In the genomic region with DNA sequence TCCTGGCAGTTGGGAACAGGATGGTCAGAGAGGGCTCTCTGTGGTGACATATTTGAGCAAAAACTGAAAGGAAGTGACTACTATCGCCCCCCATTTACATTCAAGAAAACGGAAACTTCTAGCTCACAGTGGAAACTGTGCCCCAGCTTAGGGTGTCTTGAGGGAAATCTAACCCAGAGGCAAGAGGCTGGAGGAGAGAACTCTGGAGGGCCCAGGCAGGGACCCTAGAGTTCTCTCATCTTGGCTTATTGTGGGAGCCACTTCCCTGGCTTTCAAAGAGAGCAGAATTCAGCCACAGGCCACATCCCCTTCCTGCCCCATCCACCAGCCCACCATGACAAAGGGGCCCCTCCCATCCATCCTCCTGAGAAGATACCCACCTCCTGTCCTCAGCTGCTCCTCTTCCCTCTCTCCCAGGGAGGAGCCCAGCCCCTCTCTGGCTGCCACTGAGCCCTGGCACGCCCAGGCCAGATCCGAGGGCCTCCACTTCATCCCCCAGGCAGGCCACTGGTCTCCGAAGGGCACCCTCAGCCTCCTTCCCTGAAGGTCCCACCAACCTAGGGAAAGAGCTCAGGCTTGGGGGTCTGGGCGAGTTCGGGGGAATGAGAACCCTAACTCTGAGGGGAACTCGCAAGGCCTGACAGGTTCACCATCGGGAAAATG, we compare ENCODE assay signal across 13 cellular contexts. TPM values are rescaled to one million over a fixed set of nuclear protein-coding genes. Genes with fewer than 3 reads are reported as not detected.
DNase-seq lines count a peak whose midpoint lies in the region; ATAC-seq, FAIRE-seq and TF ChIP-seq lines count a peak whose summit lies in the region.
"Had no signal": no experiment of that assay in that cellular context is flagged by ENCODE, and none has a peak within 500 bp of the region (broad histone marks: within the 10 kb centered on the region; RNA-seq: fewer than 3 reads in every experiment).

No MANE protein-coding gene starts in this region.

- 0 out of 2 replicates have a peak overlapping the region, but pooled peaks have one; percentile 48 for H2BK20ac ChIP-seq in H1 (ENCODE audit: low read length)

- no peak overlapping the region for H4K8ac ChIP-seq in H1 (ENCODE audit: extremely low read depth, insufficient read depth, low read length)

- peaks cover 52% of the 10 kb centered on the region for H3K4me1 Mint-ChIP-seq in activated naive CD4-positive, alpha-beta T cell treated with anti-CD3 and anti-CD28 coated beads, Interleukin-2, amount 10 ng/mL, durations not matched to agents 7 days and 5 days
- H3K4me1 Mint-ChIP-seq in stimulated activated naive CD8-positive, alpha-beta T cell treated with anti-CD3 and anti-CD28 coated beads, Interleukin-15, amount 100 ng/mL, for 72 hours, result peaks cover 77% of the 10 kb centered on the region

- H3K79me2 ChIP-seq in OCI-LY7 (ENCODE audit: insufficient read depth, low read depth, low read length), result no peaks in the 10 kb centered on the region
- no peaks in the 10 kb centered on the region for H3K79me2 ChIP-seq in H1 (ENCODE audit: control insufficient read depth in 1 of 2, insufficient read depth in 2 of 2, low read length in 2 of 2)

- H3K9me3 Mint-ChIP-seq in activated naive CD4-positive, alpha-beta T cell treated with anti-CD3 and anti-CD28 coated beads, Interleukin-2, amount 10 ng/mL, durations not matched to agents 7 days and 5 days, result no peaks in the 10 kb centered on the region
- no peaks in the 10 kb centered on the region for H3K9me3 Mint-ChIP-seq in stimulated activated naive CD8-positive, alpha-beta T cell treated with anti-CD3 and anti-CD28 coated beads, Interleukin-15, amount 100 ng/mL, for 72 hours

- no peaks in the 10 kb centered on the region for H3K36me3 ChIP-seq in OCI-LY7 (ENCODE audit: insufficient read depth, low read length)
- H3K36me3 ChIP-seq in H1 (ENCODE audit: control insufficient read depth in 2 of 4, insufficient read depth in 4 of 4, low read length in 3 of 4), result no peaks in the 10 kb centered on the region
- H3K36me3 ChIP-seq: tibial artery had no signal

- peaks cover 37% of the 10 kb centered on the region for H3K27me3 Mint-ChIP-seq in activated naive CD4-positive, alpha-beta T cell treated with anti-CD3 and anti-CD28 coated beads, Interleukin-2, amount 10 ng/mL, durations not matched to agents 7 days and 5 days
- no peaks in the 10 kb centered on the region for H3K27me3 Mint-ChIP-seq in stimulated activated naive CD8-positive, alpha-beta T cell treated with anti-CD3 and anti-CD28 coated beads, Interleukin-15, amount 100 ng/mL, for 72 hours

- H3K56ac ChIP-seq in H1 (replicated peaks; ENCODE audit: insufficient read length, low read depth, low read length), result no peak overlapping the region

- H3K9ac ChIP-seq in H1 (replicated peaks in 1 of 4; ENCODE audit: extremely low read depth in 1 of 4, low read depth in 3 of 4, low read length in 3 of 4), result no peak overlapping the region

- no peak overlapping the region for H3K23ac ChIP-seq in H1 (ENCODE audit: insufficient read length)

- H3K27ac ChIP-seq in OCI-LY7 (ENCODE audit: low read depth, low read length, poor library complexity, severe bottlenecking) (no peak overlapping the region), H1 (ENCODE audit: low read depth, low read length) (no peak overlapping the region)
- H3K27ac ChIP-seq: tibial artery had no signal

- TF ChIP-seq POLR2A in H1 (IDR thresholded peaks at IDR 0.05; ENCODE audit: control extremely low read depth in 1 of 2, low read depth in 2 of 2, low read length in 2 of 2), result no peak

- no peak overlapping the region for H3K14ac ChIP-seq in H1 (ENCODE audit: insufficient read length)

- H3K27ac Mint-ChIP-seq in activated naive CD4-positive, alpha-beta T cell treated with anti-CD3 and anti-CD28 coated beads, Interleukin-2, amount 10 ng/mL, durations not matched to agents 7 days and 5 days, result peak overlapping the region; percentile 71
- peak overlapping the region; percentile 95 to 97 for H3K27ac Mint-ChIP-seq in stimulated activated naive CD8-positive, alpha-beta T cell treated with anti-CD3 and anti-CD28 coated beads, Interleukin-15, amount 100 ng/mL, for 72 hours

- TF ChIP-seq CTCF in OCI-LY7 (conservative IDR thresholded peaks at IDR 0.05; ENCODE audit: low read length) (no peak), H1 (IDR thresholded peaks at IDR 0.05; ENCODE audit: control extremely low read depth in 1 of 3, insufficient read depth in 1 of 3, low read depth in 1 of 3, low read length in 3 of 3) (no peak)

- H2AFZ ChIP-seq in OCI-LY7 (ENCODE audit: low read length), result peak overlapping the region; percentile 53
- H2AFZ ChIP-seq in H1 (ENCODE audit: low read length), result no peak overlapping the region

- no peak overlapping the region for H4K91ac ChIP-seq in H1 (replicated peaks; ENCODE audit: insufficient read length, low read length)

- 83% methylated on average over 9 of the region's 9 CpGs; no CpG with 5 or more reads in 1 of the 2 experiments for WGBS in H1 (ENCODE audit: extremely low coverage in 1 of 2, insufficient coverage in 1 of 2, insufficient read length in 1 of 2, insufficient replicate concordance in 2 of 2, low coverage in 1 of 2, low lambda C conversion rate in 2 of 2, missing lambda C conversion rate in 1 of 2), 2 experiments

- no TSS peak for BruUV-seq in OCI-LY7 (replicated peaks; lab: Mats Ljungman, UMichigan)

- H3K79me1 ChIP-seq in H1 (ENCODE audit: low read depth, low read length), result no peaks in the 10 kb centered on the region

- H3K27me3 ChIP-seq in H1 (replicated peaks in 1 of 4; ENCODE audit: control insufficient read depth in 3 of 4, extremely low read depth in 1 of 4, insufficient read depth in 3 of 4, low read length in 3 of 4), result no peaks in the 10 kb centered on the region; a peak in 1 of 7 replicates

- H3K4me1 ChIP-seq in OCI-LY7 (ENCODE audit: insufficient read depth, low read length, poor library complexity, severe bottlenecking) (peaks cover 10% of the 10 kb centered on the region), H1 (replicated peaks in 1 of 4; ENCODE audit: control insufficient read depth in 3 of 4, insufficient read depth in 4 of 4, low read length in 3 of 4) (peaks cover 0 to 10% (median 5%) of the 10 kb centered on the region in 4 experiments; a peak in 6 of 7 replicates)
- H3K4me1 ChIP-seq: tibial artery had no signal

- no peak overlapping the region for H3K4me3 Mint-ChIP-seq in activated naive CD4-positive, alpha-beta T cell treated with anti-CD3 and anti-CD28 coated beads, Interleukin-2, amount 10 ng/mL, durations not matched to agents 7 days and 5 days
- H3K4me3 Mint-ChIP-seq in stimulated activated naive CD8-positive, alpha-beta T cell treated with anti-CD3 and anti-CD28 coated beads, Interleukin-15, amount 100 ng/mL, for 72 hours, result peak overlapping the region; percentile 58 to 72

- TF ChIP-seq RAD21 in H1 (IDR thresholded peaks at IDR 0.05 in 1 of 2, conservative IDR thresholded peaks at IDR 0.05 in 1 of 2; ENCODE audit: low read depth in 2 of 2, low read length in 2 of 2), result no peak

- peak overlapping the region; percentile 30; the same call in 1 of the 2 replicates for H2BK5ac ChIP-seq in H1 (ENCODE audit: low read depth, low read length)

- H3K9me3 ChIP-seq in OCI-LY7 (ENCODE audit: low read length), result no peaks in the 10 kb centered on the region
- H3K9me3 ChIP-seq in H1 (ENCODE audit: insufficient read depth in 2 of 2, low read depth in 1 of 2, low read length in 1 of 2), result no peaks in the 10 kb centered on the region
- H3K9me3 ChIP-seq: tibial artery had no signal

- H4K5ac ChIP-seq in H1 (ENCODE audit: insufficient read length, low read depth, low read length), result no peak overlapping the region

- CTCF ChIA-PET in activated naive CD4-positive, alpha-beta T cell treated with anti-CD3 and anti-CD28 coated beads, Interleukin-2, amount 10 ng/mL, durations not matched to agents 7 days and 5 days (lab: Charles Lee), result interaction anchor here (0.6 to 3.2 kb wide), 9 partner anchors 9 to 141 kb away, joined by 3 to 32 read pairs (median 4); no protein-coding TSS in a partner anchor
- CTCF ChIA-PET in OCI-LY7 (lab: Charles Lee; ENCODE audit: unreplicated experiment) (no interaction called here), H1 (lab: Charles Lee; ENCODE audit: partially characterized antibody) (interaction anchor here (0.7 to 11.7 kb wide), 7 partner anchors 8 to 306 kb away, joined by 3 to 173 read pairs (median 6); no protein-coding TSS in a partner anchor)

- no peaks in the 10 kb centered on the region for H3K36me3 Mint-ChIP-seq in activated naive CD4-positive, alpha-beta T cell treated with anti-CD3 and anti-CD28 coated beads, Interleukin-2, amount 10 ng/mL, durations not matched to agents 7 days and 5 days

- H3K4me3 ChIP-seq in OCI-LY7 (ENCODE audit: low read depth, low read length, poor library complexity, severe bottlenecking), result no peak overlapping the region
- no peak overlapping the region for H3K4me3 ChIP-seq in H1 (ENCODE audit: extremely low read depth in 1 of 4, insufficient read depth in 2 of 4, low read depth in 3 of 4, low read length in 4 of 4)
- H3K4me3 ChIP-seq: tibial artery had no signal

- H4K20me1 ChIP-seq in OCI-LY7 (ENCODE audit: insufficient read depth, low read length) (no peaks in the 10 kb centered on the region), H1 (replicated peaks in 1 of 2; ENCODE audit: control insufficient read depth in 1 of 2, insufficient read depth in 2 of 2, low read length in 2 of 2) (no peaks in the 10 kb centered on the region)

- no peaks in the 10 kb centered on the region for H3K9me2 ChIP-seq in OCI-LY7 (ENCODE audit: insufficient read depth, low read length)

- H2AK5ac ChIP-seq in H1 (ENCODE audit: low read depth, low read length), result no peak overlapping the region

- peaks cover 2% of the 10 kb centered on the region; the same call in 1 of the 2 replicates for H3K23me2 ChIP-seq in H1 (ENCODE audit: low read depth, low read length)

- intact Hi-C loops in OCI-LY7 (cut with micrococcal nuclease; ENCODE audit: unreplicated experiment), result no loop called here

- no peak overlapping the region for H2BK12ac ChIP-seq in H1 (ENCODE audit: low read depth, low read length)

- H3K18ac ChIP-seq in H1 (ENCODE audit: extremely low read depth, low read length), result peak overlapping the region; percentile 71

- no peak for FAIRE-seq in H1 (lab: Jason Lieb, UNC)

- H3K4me2 ChIP-seq in OCI-LY7 (ENCODE audit: low read length) (peak overlapping the region; percentile 44; the same call in 1 of the 2 replicates), H1 (ENCODE audit: insufficient read depth in 1 of 2, low read depth in 2 of 2, low read length in 2 of 2) (no peak overlapping the region)

- no peak for TF ChIP-seq EP300 in H1 (IDR thresholded peaks at IDR 0.05; ENCODE audit: borderline replicate concordance in 1 of 2, low read depth in 2 of 2, low read length in 2 of 2)

- no peak overlapping the region for H3K4ac ChIP-seq in H1 (replicated peaks; ENCODE audit: insufficient read length, low read depth, low read length)

- peak; percentile 72 for ATAC-seq in stimulated activated naive CD8-positive, alpha-beta T cell treated with anti-CD3 and anti-CD28 coated beads, Interleukin-15, amount 100 ng/mL, for 72 hours

- no peak overlapping the region for H2BK120ac ChIP-seq in H1 (replicated peaks; ENCODE audit: low read depth, low read length)

- POLR2A ChIA-PET in OCI-LY7 (lab: Charles Lee) (interaction anchor here (0.7 kb wide), 1 partner anchor 51 kb away, joined by 3 read pairs; no protein-coding TSS in a partner anchor), H1 (lab: Charles Lee; ENCODE audit: partially characterized antibody) (no interaction called here)

- no peak overlapping the region for H2BK15ac ChIP-seq in H1 (ENCODE audit: low read length)

- DNase-seq in activated naive CD4-positive, alpha-beta T cell treated with anti-CD3 and anti-CD28 coated beads, Interleukin-2, amount 10 ng/mL, durations not matched to agents 7 days and 5 days, result peak; percentile 50
- no peak for DNase-seq in activated naive CD4-positive, alpha-beta T cell treated with Interleukin-2 at 50 U/mL for 16 hours
- peak; percentile 49 for DNase-seq in OCI-LY7 (ENCODE audit: low spot score)
- no peak for DNase-seq in H1 (ENCODE audit: low read depth in 1 of 2, low spot score in 2 of 2)
- DNase-seq in stimulated activated naive CD8-positive, alpha-beta T cell treated with anti-CD3 and anti-CD28 coated beads, Interleukin-15, amount 100 ng/mL, for 72 hours, result peak; percentile 35 to 51
- no peak for DNase-seq in NCI-H146 treated with DMSO at 0.1 percent for 48 hours (lab: John Stamatoyannopoulos, UW; ENCODE audit: unreplicated experiment)
- DNase-seq in ecto neural progenitor cell (ENCODE audit: low spot score), result no peak
- DNase-seq in Ammon's horn (ENCODE audit: low spot score), result no peak
- DNase-seq: AML-193, mesenchymal stem cell, NCI-H446, SIG-M5 had no signal

RNA-seq across cellular contexts. Expression of a gene that starts 1.6 kb away (rescaled TPM):
- 0.33 and 0.79 TPM in 2 replicates for total RNA-seq in OCI-LY7 (2014; rRNA removed; shearing (Covaris generic))
- 0.85 and 1.1 TPM in 2 replicates for total RNA-seq in OCI-LY7 (2022)
- total RNA-seq in H1 (2021; fragmentation: NEBNext Ultra II Directional; extraction: Animal tissue kit (Norgen Biotek cat#: 25700)), result 0.29 and 0.61 TPM in 2 replicates
- 0.79 and 1.0 TPM in 2 replicates for polyA plus RNA-seq in H1 (2011; rRNA removed)
- 0.88 TPM for polyA plus RNA-seq in H1 (2011; cell fraction: cytosol; rRNA removed)
- polyA plus RNA-seq in H1 (2011; cell fraction: nucleus; rRNA removed), result 1.5 TPM
- 0.26 to 0.66 TPM (median 0.36 TPM) in 4 replicates for polyA plus RNA-seq in H1 (2012, experiment 1 of 2)
- 0.52 TPM for polyA plus RNA-seq in H1 (2012, experiment 2 of 2)
- polyA plus RNA-seq in H1 (2013, experiment 1 of 2), result 0.32 TPM
- polyA plus RNA-seq in H1 (2013, experiment 2 of 2), result 0.40 TPM
- polyA minus RNA-seq in H1 (2011; rRNA and poly(A)+ RNA removed), result 0.54 and 0.98 TPM in 2 replicates
- polyA minus RNA-seq in H1 (2011; cell fraction: cytosol; rRNA and poly(A)+ RNA removed), result 0.73 TPM
- 1.3 TPM for polyA minus RNA-seq in H1 (2011; cell fraction: nucleus; rRNA and poly(A)+ RNA removed)

RNA-seq across cellular contexts. Expression of a gene that starts 54.3 kb away (rescaled TPM):
- total RNA-seq in OCI-LY7 (2014; rRNA removed; shearing (Covaris generic)), result not detected in 2 replicates
- not detected in 2 replicates for total RNA-seq in OCI-LY7 (2022)
- 44.6 and 50.0 TPM in 2 replicates for total RNA-seq in H1 (2021; fragmentation: NEBNext Ultra II Directional; extraction: Animal tissue kit (Norgen Biotek cat#: 25700))
- polyA plus RNA-seq in H1 (2011; rRNA removed), result 117 and 151 TPM in 2 replicates
- 117 TPM for polyA plus RNA-seq in H1 (2011; cell fraction: cytosol; rRNA removed)
- polyA plus RNA-seq in H1 (2011; cell fraction: nucleus; rRNA removed), result 137 TPM
- polyA plus RNA-seq in H1 (2012, experiment 1 of 2), result 45.7 to 68.5 TPM (median 67.3 TPM) in 4 replicates
- polyA plus RNA-seq in H1 (2012, experiment 2 of 2), result 67.1 TPM
- 51.8 TPM for polyA plus RNA-seq in H1 (2013, experiment 1 of 2)
- polyA plus RNA-seq in H1 (2013, experiment 2 of 2), result 57.8 TPM
- 64.2 and 70.4 TPM in 2 replicates for polyA minus RNA-seq in H1 (2011; rRNA and poly(A)+ RNA removed)
- 17.0 TPM for polyA minus RNA-seq in H1 (2011; cell fraction: cytosol; rRNA and poly(A)+ RNA removed)
- 34.0 TPM for polyA minus RNA-seq in H1 (2011; cell fraction: nucleus; rRNA and poly(A)+ RNA removed)

RNA-seq across cellular contexts. Expression of a gene that starts 55.4 kb away (rescaled TPM):
- total RNA-seq in OCI-LY7 (2014; rRNA removed; shearing (Covaris generic)), result 8.2 and 15.7 TPM in 2 replicates
- 18.3 and 25.2 TPM in 2 replicates for total RNA-seq in OCI-LY7 (2022)
- total RNA-seq in H1 (2021; fragmentation: NEBNext Ultra II Directional; extraction: Animal tissue kit (Norgen Biotek cat#: 25700)), result 0.11 and 0.31 TPM in 2 replicates
- polyA plus RNA-seq in H1 (2011; rRNA removed), result 0.05 and 0.16 TPM in 2 replicates
- 0.06 TPM for polyA plus RNA-seq in H1 (2011; cell fraction: cytosol; rRNA removed)
- 0.66 TPM for polyA plus RNA-seq in H1 (2011; cell fraction: nucleus; rRNA removed)
- 0.05 TPM in 1 of 4 replicates, not detected in the others for polyA plus RNA-seq in H1 (2012, experiment 1 of 2)
- polyA plus RNA-seq in H1 (2012, experiment 2 of 2), result 0.09 TPM
- 0.14 TPM for polyA plus RNA-seq in H1 (2013, experiment 1 of 2)
- polyA plus RNA-seq in H1 (2013, experiment 2 of 2), result 0.15 TPM
- 0.09 TPM in 1 of 2 replicates, not detected in the other for polyA minus RNA-seq in H1 (2011; rRNA and poly(A)+ RNA removed)
- polyA minus RNA-seq in H1 (2011; cell fraction: cytosol; rRNA and poly(A)+ RNA removed), result not detected
- polyA minus RNA-seq in H1 (2011; cell fraction: nucleus; rRNA and poly(A)+ RNA removed), result 0.40 TPM

Comparison
In these comparisons a context has a peak if more than half of its experiments do, and no peak if none do; other contexts are left out.
1. DNase-seq: peak in activated naive CD4-positive, alpha-beta T cell treated with anti-CD3 and anti-CD28 coated beads, Interleukin-2, amount 10 ng/mL, durations not matched to agents 7 days and 5 days (single experiment), OCI-LY7 (single experiment) and stimulated activated naive CD8-positive, alpha-beta T cell treated with anti-CD3 and anti-CD28 coated beads, Interleukin-15, amount 100 ng/mL, for 72 hours (2 of 2); none in activated naive CD4-positive, alpha-beta T cell treated with Interleukin-2 at 50 U/mL for 16 hours (single experiment), H1 (0 of 2), NCI-H146 treated with DMSO at 0.1 percent for 48 hours (single experiment), ecto neural progenitor cell (single experiment) and Ammon's horn (single experiment).
2. RNA of a gene that starts 54.3 kb away (total RNA-seq): 44.6 to 50.0 TPM in H1; not detected in OCI-LY7; every median in the first group is over 10 times any median in the second.